20 cellular contexts compared by ENCODE assay signal in the genomic region with DNA sequence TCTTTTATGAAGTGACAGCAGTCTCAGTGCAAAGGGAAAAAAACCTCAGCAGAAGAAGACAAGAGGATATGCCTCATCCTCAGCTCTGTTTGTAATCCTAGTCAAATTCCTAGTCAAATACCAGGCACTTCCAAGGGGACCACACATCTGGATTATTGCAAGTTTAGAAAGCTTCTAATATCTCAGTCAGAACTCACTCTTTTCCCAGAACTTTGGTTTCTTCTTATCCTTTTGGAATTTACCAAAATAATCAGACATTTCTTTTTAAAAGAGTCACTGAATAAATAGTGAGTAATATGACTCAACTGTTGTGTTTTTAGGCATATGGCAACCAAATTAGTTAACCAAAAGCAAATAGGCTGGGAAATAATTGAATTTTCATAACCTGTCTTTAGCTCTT. TPM values are rescaled to one million over a fixed set of nuclear protein-coding genes. Genes with fewer than 3 reads are reported as not detected.
A peak's percentile ranks its signal among the peaks of the same experiment; 100 is the strongest.
DNase-seq lines count a peak whose midpoint lies in the region; ATAC-seq, FAIRE-seq and TF ChIP-seq lines count a peak whose summit lies in the region.
"Had no signal": no experiment of that assay in that cellular context is flagged by ENCODE, and none has a peak within 500 bp of the region (broad histone marks: within the 10 kb centered on the region; RNA-seq: fewer than 3 reads in every experiment).

No MANE protein-coding gene starts in this region.

- H3K79me2 ChIP-seq in GM23248 (ENCODE audit: insufficient read depth) = peaks cover 81% of the 10 kb centered on the region

- peak; percentile 93 for DNase-seq in GM23248
- DNase-seq in adipocyte (ENCODE audit: low read depth) = peak; percentile 54
- peak; percentile 91 for DNase-seq in fibroblast of the aortic adventitia (ENCODE audit: low read depth)
- no peak for DNase-seq in tibial artery
- no peak for DNase-seq in NCI-H526 (lab: John Stamatoyannopoulos, UW)
- DNase-seq in GM12892 (ENCODE audit: insufficient read length) = no peak
- DNase-seq: activated CD4-positive, alpha-beta T cell treated with anti-CD3 and anti-CD28 coated beads for 4 hours; GDM1; glutamatergic neuron; KG1; midbrain; NCI-H1436 treated with DMSO at 0.1 percent for 48 hours; NK-92 treated with Interleukin-12 subunit alpha and Interleukin-12 subunit beta, amount 100 ng/mL, for 24 hours; right cardiac atrium; SHP77 treated with DMSO at 0.1 percent for 48 hours; stimulated activated CD4-positive, alpha-beta T cell treated with anti-CD3 and anti-CD28 coated beads, Interleukin-4, amount 100 ng/mL, for 1 hour; T1000; thyroid gland had no signal

- peaks cover 80% of the 10 kb centered on the region for H3F3A ChIP-seq in GM23248 (ENCODE audit: insufficient read depth)

- H3K4me2 ChIP-seq in GM23248 (ENCODE audit: unreplicated experiment) = peak overlapping the region; percentile 49

- H3K27ac ChIP-seq in GM23248 = peak overlapping the region; percentile 94
- H3K27ac ChIP-seq in tibial artery = peak overlapping the region; percentile 56 to 70
- H3K27ac ChIP-seq: thyroid gland had no signal

- TF ChIP-seq POLR2A in GM12892 (IDR thresholded peaks at IDR 0.05; ENCODE audit: low read depth, low read length) = no peak

- no peak for FAIRE-seq in GM12892 (lab: Jason Lieb, UNC)
- FAIRE-seq: islet of Langerhans had no signal

- H3K9me2 ChIP-seq in GM23248 (ENCODE audit: insufficient read depth) = no peaks in the 10 kb centered on the region

- H3K9ac ChIP-seq in GM23248 (peak overlapping the region; percentile 62), adipocyte (ENCODE audit: low read length) (no peak overlapping the region)

- intact Hi-C loops in tibial artery (cut with DNase I; ENCODE audit: low total_unique reads) = no loop called here

- TF ChIP-seq CTCF in fibroblast of the aortic adventitia (IDR thresholded peaks at IDR 0.05; ENCODE audit: insufficient read depth, low read length) = no peak
- TF ChIP-seq CTCF in tibial artery (IDR thresholded peaks at IDR 0.05) = no peak

- H3K4me1 ChIP-seq in GM23248 (ENCODE audit: insufficient read depth) (peaks cover 88% of the 10 kb centered on the region), adipocyte (ENCODE audit: control insufficient read depth, insufficient read depth, low read length) (peaks cover 54% of the 10 kb centered on the region), tibial artery (peaks cover 4 to 97% (median 40%) of the 10 kb centered on the region in 4 donors)

- H3K27me3 ChIP-seq in GM23248 (replicated peaks; ENCODE audit: insufficient read depth) (no peaks in the 10 kb centered on the region), adipocyte (replicated peaks; ENCODE audit: control insufficient read depth, insufficient read depth, low read length) (no peaks in the 10 kb centered on the region), tibial artery (no peaks in the 10 kb centered on the region)
- H3K27me3 ChIP-seq: thyroid gland had no signal

- H2AFZ ChIP-seq in GM23248 = no peak overlapping the region

- in situ Hi-C loops in GM23248 (cut with MboI) = no loop called here

- H4K20me1 ChIP-seq in GM23248 (ENCODE audit: insufficient read depth) = no peaks in the 10 kb centered on the region

- ATAC-seq in HG03442 (IDR thresholded peaks at IDR 0.05; ENCODE audit: unreplicated experiment) = no peak
- ATAC-seq: right cardiac atrium had no signal

- H3K36me3 ChIP-seq in GM23248 (ENCODE audit: low read depth) (no peaks in the 10 kb centered on the region), adipocyte (ENCODE audit: control insufficient read depth, insufficient read depth, low read length, severe bottlenecking) (peaks cover 5% of the 10 kb centered on the region), tibial artery (no peaks in the 10 kb centered on the region)
- H3K36me3 ChIP-seq: thyroid gland had no signal

- H3K9me3 ChIP-seq in GM23248 (ENCODE audit: low read depth) (no peaks in the 10 kb centered on the region), adipocyte (ENCODE audit: control insufficient read depth, low read length) (no peaks in the 10 kb centered on the region), tibial artery (no peaks in the 10 kb centered on the region)
- H3K9me3 ChIP-seq: thyroid gland had no signal

- H3K4me3 ChIP-seq in GM23248 (no peak overlapping the region; the same call in 1 of the 2 replicates), adipocyte (ENCODE audit: low read length) (no peak overlapping the region), fibroblast of the aortic adventitia (ENCODE audit: low read depth, low read length) (no peak overlapping the region), tibial artery (no peak overlapping the region)
- H3K4me3 ChIP-seq: thyroid gland had no signal

RNA-seq across cellular contexts. Expression of a gene that starts 47.8 kb away (rescaled TPM):
- 179 and 191 TPM in 2 replicates for total RNA-seq in GM23248 (2014; rRNA removed; shearing (Covaris generic))
- polyA plus RNA-seq in GM23248 (2016; fragmentation: Nextera tagmentation; extraction: Ambion mirVana) = 38.8 and 40.1 TPM in 2 replicates
- 411 and 679 TPM in 2 replicates for total RNA-seq in fibroblast of the aortic adventitia (ENCODE audit: low replicate concordance)
- polyA plus RNA-seq in GM12892 (2012; ENCODE audit: missing spikeins) = 0.13 TPM

Comparison
In these comparisons a context has a peak if more than half of its experiments do, and no peak if none do; other contexts are left out.
1. DNase-seq: peak in GM23248 (single experiment), adipocyte (single experiment) and fibroblast of the aortic adventitia (single experiment); none in tibial artery (0 of 2), NCI-H526 (0 of 2) and GM12892 (single experiment).